In the genomic region with DNA sequence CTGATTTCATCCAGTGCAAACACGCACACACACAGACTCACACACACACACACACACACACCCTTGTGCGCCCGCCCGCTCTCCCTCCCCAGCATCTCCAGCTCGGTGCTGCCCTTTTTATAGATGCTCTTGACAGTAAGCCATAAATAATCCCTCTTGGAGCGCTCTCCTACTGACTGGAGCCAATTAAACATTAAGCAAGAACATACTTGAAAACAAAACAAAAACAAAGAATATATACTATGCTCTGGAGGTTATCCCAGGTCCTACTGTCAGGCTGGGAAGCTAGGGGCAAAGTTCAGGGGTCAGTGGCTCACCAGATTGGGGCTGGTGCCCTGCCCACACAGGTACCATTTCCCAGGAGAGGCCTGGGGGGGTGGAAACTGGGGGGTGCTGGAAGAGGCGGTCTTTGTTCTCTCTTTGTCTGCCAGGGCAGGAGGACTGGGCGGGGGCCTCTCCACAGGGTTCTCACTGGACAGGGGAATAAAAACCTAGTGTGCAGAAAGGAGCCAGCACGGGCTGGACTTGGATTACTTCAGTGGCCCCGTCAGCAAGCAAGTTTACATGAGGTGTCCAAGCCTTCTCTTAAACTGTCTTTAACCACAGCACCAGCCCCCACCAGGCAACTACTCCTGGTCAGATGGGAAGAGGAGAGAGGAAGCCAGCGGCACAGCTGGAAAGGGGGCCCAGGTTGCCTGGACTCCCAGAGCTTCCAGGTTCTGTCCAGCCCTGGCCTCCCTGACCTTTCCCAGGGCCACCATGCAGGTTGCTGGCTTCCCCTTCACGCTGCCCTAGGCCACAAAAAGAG, we compare ENCODE assay signal across 8 cellular contexts. TPM values are rescaled to one million over a fixed set of nuclear protein-coding genes. Genes with fewer than 3 reads are reported as not detected.
A peak's percentile ranks its signal among the peaks of the same experiment; 100 is the strongest.
DNase-seq lines count a peak whose midpoint lies in the region; ATAC-seq and TF ChIP-seq lines count a peak whose summit lies in the region.

No MANE protein-coding gene starts in this region.

- intact Hi-C loops in esophagus muscularis mucosa (cut with DNase I) (no loop called here), posterior vena cava (cut with DNase I) (no loop called here)

- H3K36me3 Mint-ChIP-seq in T-helper 17 cell (ENCODE audit: low read depth): no peaks in the 10 kb centered on the region

- H3K36me3 ChIP-seq in H7 (replicated peaks; ENCODE audit: control insufficient read depth, insufficient read depth, low read length): no peaks in the 10 kb centered on the region; the same call in 1 of the 2 replicates
- H3K36me3 ChIP-seq in esophagus muscularis mucosa: peaks cover 0 to 21% (median 5%) of the 10 kb centered on the region in 4 donors

- H3K4me3 ChIP-seq in H7 (ENCODE audit: insufficient read depth, low read depth, low read length) (no peak overlapping the region), esophagus muscularis mucosa (peak overlapping the region in 1 of 4 donors; percentile 22)

- ATAC-seq in T-helper 17 cell (no peak), HG03196 (IDR thresholded peaks at IDR 0.05; ENCODE audit: unreplicated experiment) (no peak), GM21381 (IDR thresholded peaks at IDR 0.05; ENCODE audit: unreplicated experiment) (no peak)

- TF ChIP-seq EP300 in esophagus muscularis mucosa (IDR thresholded peaks at IDR 0.05): no peak

- TF ChIP-seq POLR2A in esophagus muscularis mucosa (IDR thresholded peaks at IDR 0.05; ENCODE audit: low read depth): no peak

- peak overlapping the region; percentile 80 to 84 (median 82) for H3K27ac ChIP-seq in esophagus muscularis mucosa (replicated peaks in 1 of 4)

- peaks cover 8% of the 10 kb centered on the region for H3K4me1 Mint-ChIP-seq in T-helper 17 cell

- WGBS in esophagus muscularis mucosa: 21% methylated on average over 12 of the region's 12 CpGs

- no peak overlapping the region for H3K27ac Mint-ChIP-seq in T-helper 17 cell

- H3K27me3 ChIP-seq in H7 (ENCODE audit: control insufficient read depth, insufficient read depth, low read length) (no peaks in the 10 kb centered on the region), esophagus muscularis mucosa (no peaks in the 10 kb centered on the region)

- H3K4me1 ChIP-seq in esophagus muscularis mucosa: peaks cover 69 to 87% (median 82%) of the 10 kb centered on the region in 4 donors

- H3K9me3 ChIP-seq in esophagus muscularis mucosa (no peaks in the 10 kb centered on the region), T-helper 17 cell (ENCODE audit: control insufficient read depth, low read length, poor library complexity, severe bottlenecking) (no peaks in the 10 kb centered on the region)

- DNase-seq in H7: peak; percentile 55
- DNase-seq in NCI-H69 (lab: John Stamatoyannopoulos, UW): peak; percentile 93
- DNase-seq in esophagus muscularis mucosa (ENCODE audit: extremely low spot score): peak; percentile 94
- DNase-seq in posterior vena cava (ENCODE audit: low spot score): peak; percentile 87
- no peak for DNase-seq in midbrain (lab: John Stamatoyannopoulos, UW)
- DNase-seq in T-helper 17 cell: no peak

- H3K4me3 Mint-ChIP-seq in T-helper 17 cell: no peak overlapping the region

- H3K27me3 Mint-ChIP-seq in T-helper 17 cell: no peaks in the 10 kb centered on the region

- no peak for TF ChIP-seq CTCF in esophagus muscularis mucosa (IDR thresholded peaks at IDR 0.05)

RNA-seq across cellular contexts. Expression of gene BMF, which starts 16.1 kb away (rescaled TPM):
- total RNA-seq in H7 (2014; rRNA removed; shearing (Covaris generic)): 11.9 and 12.4 TPM in 2 replicates
- total RNA-seq in esophagus muscularis mucosa (1 to 10 TPM; 4.6 to 8.3 (median 6.3) TPM), posterior vena cava (1 to 10 TPM; 3.0 to 5.0 TPM), T-helper 17 cell (10 to 100 TPM in 1 of 2 donors, 1 to 10 TPM in 1; 8.0 to 13.4 TPM)

RNA-seq across cellular contexts. Expression of gene SRP14, which starts 53.6 kb away (rescaled TPM):
- total RNA-seq in H7 (2014; rRNA removed; shearing (Covaris generic)): 148 and 156 TPM in 2 replicates
- total RNA-seq in esophagus muscularis mucosa (100 to 1,000 TPM; 262 to 412 (median 301) TPM), posterior vena cava (100 to 1,000 TPM; 148 to 160 TPM), T-helper 17 cell (100 to 1,000 TPM; 108 to 114 TPM)

Comparison
In these comparisons a context has a peak if more than half of its experiments do, and no peak if none do; other contexts are left out.
1. DNase-seq: peak in H7 (single experiment), NCI-H69 (single experiment), esophagus muscularis mucosa (single experiment) and posterior vena cava (single experiment); none in midbrain (single experiment) and T-helper 17 cell (0 of 3).